In the genomic region with DNA sequence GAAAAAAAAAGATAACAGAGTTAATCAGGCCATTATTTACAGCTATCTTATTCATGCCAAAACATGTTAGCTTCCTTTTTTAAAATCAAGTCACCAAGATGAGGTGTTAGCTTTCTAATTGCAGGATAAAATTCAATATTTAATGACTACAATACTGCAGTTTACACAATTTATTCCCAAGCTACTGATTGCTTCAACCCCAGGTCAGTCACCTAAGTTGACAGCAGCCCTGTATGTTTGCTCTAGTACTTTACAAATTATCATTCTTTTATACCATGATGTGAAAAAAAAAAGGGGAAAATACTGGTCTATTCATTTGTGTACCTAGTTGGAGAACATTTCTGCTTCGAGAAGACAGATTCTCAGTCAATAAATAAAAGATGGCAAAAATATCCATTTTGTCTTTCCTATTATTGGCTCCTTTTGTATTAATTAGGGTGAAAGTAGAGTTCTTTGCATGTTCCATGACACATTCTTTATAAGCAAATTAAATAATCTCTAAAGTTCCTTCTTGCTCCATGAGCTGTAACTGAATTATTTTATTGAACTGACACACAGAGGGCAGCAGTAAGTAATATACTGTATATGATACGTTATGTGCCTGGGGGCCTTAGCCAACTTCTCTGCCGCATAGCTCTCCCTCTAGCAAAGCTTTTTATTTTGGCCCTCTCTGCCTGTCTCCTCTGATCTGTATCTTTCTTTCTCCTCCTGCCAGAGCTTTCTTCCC, we compare ENCODE assay signal across 22 cellular contexts. TPM values are rescaled to one million over a fixed set of nuclear protein-coding genes. Genes with fewer than 3 reads are reported as not detected.
DNase-seq lines count a peak whose midpoint lies in the region; ATAC-seq and TF ChIP-seq lines count a peak whose summit lies in the region.
"Had no signal": no experiment of that assay in that cellular context is flagged by ENCODE, and none has a peak within 500 bp of the region (broad histone marks: within the 10 kb centered on the region; RNA-seq: fewer than 3 reads in every experiment).

No MANE protein-coding gene starts in this region.

- H3K9me2 ChIP-seq in Loucy (replicated peaks; ENCODE audit: low read depth, low read length), result no peaks in the 10 kb centered on the region

- no peaks in the 10 kb centered on the region for H3K27me3 Mint-ChIP-seq in CD4-positive, alpha-beta memory T cell
- H3K27me3 Mint-ChIP-seq: CD8-positive, alpha-beta memory T cell had no signal

- intact Hi-C loops in CD4-positive, alpha-beta memory T cell (cut with micrococcal nuclease), result no loop called here
- intact Hi-C loops in right lobe of liver (cut with DNase I), result no loop called here

- no peak overlapping the region for H3K27ac ChIP-seq in CD4-positive, alpha-beta memory T cell (ENCODE audit: low read depth, low read length)
- H3K27ac ChIP-seq in right lobe of liver, result no peak overlapping the region
- H3K27ac ChIP-seq: KMS-11 had no signal

- DNase-seq in CD4-positive, alpha-beta memory T cell, result no peak
- peak; percentile 3 for DNase-seq in SK-MEL-5 (ENCODE audit: low read depth, low spot score)
- DNase-seq in right lobe of liver, result no peak
- DNase-seq in stimulated activated CD4-positive, alpha-beta T cell treated with anti-CD3 and anti-CD28 coated beads, Interleukin-4, amount 100 ng/mL, for 24 hours, result no peak
- DNase-seq: CD8-positive, alpha-beta memory T cell; GOT3; MG63; NCI-H1048; NCI-H1436; NCI-H2029 treated with DMSO at 0.1 percent for 48 hours; NCI-H446 treated with DMSO at 0.1 percent for 48 hours; NCI-H69; NK-92 treated with Interleukin-12 subunit alpha and Interleukin-12 subunit beta, amount 100 ng/mL, for 24 hours; PC-3; RPMI8226; SHP77 treated with DMSO at 0.1 percent for 48 hours had no signal

- no peak overlapping the region for H2AFZ ChIP-seq in Loucy (ENCODE audit: low read length)

- H3F3A ChIP-seq in Loucy (ENCODE audit: low read depth), result no peaks in the 10 kb centered on the region

- H3K27me3 ChIP-seq in CD4-positive, alpha-beta memory T cell (ENCODE audit: insufficient read depth, low read length), result no peaks in the 10 kb centered on the region
- H3K27me3 ChIP-seq in Loucy (ENCODE audit: insufficient read depth, low read length, poor library complexity, severe bottlenecking) (no peaks in the 10 kb centered on the region), right lobe of liver (no peaks in the 10 kb centered on the region)
- H3K27me3 ChIP-seq: MG63 had no signal

- TF ChIP-seq CTCF in Loucy (conservative IDR thresholded peaks at IDR 0.05; ENCODE audit: low read length) (peak; percentile 20), right lobe of liver (IDR thresholded peaks at IDR 0.05) (no peak)

- H3K27ac Mint-ChIP-seq in CD4-positive, alpha-beta memory T cell, result peak overlapping the region in 4 of 7 donors; percentile 1 to 39 (median 5)

- H4K20me1 ChIP-seq in Loucy (ENCODE audit: insufficient read depth, low read length, poor library complexity, severe bottlenecking), result no peaks in the 10 kb centered on the region

- CTCF ChIA-PET in CD4-positive, alpha-beta memory T cell (lab: Charles Lee; ENCODE audit: partially characterized antibody), result interaction anchor here (1.0 to 2.3 kb wide), 6 partner anchors 12 to 81 kb away, joined by 3 to 8 read pairs (median 4); no protein-coding TSS in a partner anchor

- peaks cover 23 to 39% (median 32%) of the 10 kb centered on the region in 4 donors for H3K4me1 Mint-ChIP-seq in CD4-positive, alpha-beta memory T cell

- no peak overlapping the region for H3K4me2 ChIP-seq in Loucy (ENCODE audit: low read depth, low read length, poor library complexity, severe bottlenecking)
- H3K4me2 ChIP-seq: KMS-11 had no signal

- peaks cover 24 to 29% of the 10 kb centered on the region in 2 donors for H3K36me3 Mint-ChIP-seq in CD4-positive, alpha-beta memory T cell

- no peaks in the 10 kb centered on the region for H3K9me3 Mint-ChIP-seq in CD4-positive, alpha-beta memory T cell
- H3K9me3 Mint-ChIP-seq: CD8-positive, alpha-beta memory T cell had no signal

- in situ Hi-C loops in SK-MEL-5 (cut with HindIII; ENCODE audit: low pct_unique_long_range_greater_than_20kb, low sequenced_read_pairs), result no loop called here

- peaks cover 3% of the 10 kb centered on the region for H3K4me1 ChIP-seq in CD4-positive, alpha-beta memory T cell (ENCODE audit: insufficient read depth, low read length)
- H3K4me1 ChIP-seq in Loucy (ENCODE audit: insufficient read depth, low read length, poor library complexity, severe bottlenecking) (no peaks in the 10 kb centered on the region), right lobe of liver (peaks cover 0 to 18% (median 8%) of the 10 kb centered on the region in 4 donors)

- no peak for TF ChIP-seq POLR2A in right lobe of liver (IDR thresholded peaks at IDR 0.05)

- H3K9ac ChIP-seq in Loucy (ENCODE audit: low read depth, low read length, poor library complexity, severe bottlenecking), result no peak overlapping the region
- H3K9ac ChIP-seq: KMS-11 had no signal

- POLR2A ChIA-PET in CD4-positive, alpha-beta memory T cell (lab: Charles Lee; ENCODE audit: partially characterized antibody), result interaction anchor here (1.0 kb wide), 1 partner anchor 47 kb away, joined by 3 read pairs; no protein-coding TSS in a partner anchor

- 71% methylated on average over 3 of the region's 3 CpGs for WGBS in right lobe of liver (ENCODE audit: insufficient coverage, low coverage, low lambda C conversion rate, missing lambda C conversion rate)

- peaks cover 5% of the 10 kb centered on the region for H3K36me3 ChIP-seq in CD4-positive, alpha-beta memory T cell (ENCODE audit: insufficient read depth, low read length)
- H3K36me3 ChIP-seq in Loucy (ENCODE audit: insufficient read depth, low read length) (no peaks in the 10 kb centered on the region), right lobe of liver (no peaks in the 10 kb centered on the region)
- H3K36me3 ChIP-seq: MG63 had no signal

- ATAC-seq in right lobe of liver (peak; percentile 54 to 68 (median 58)), HG02884 (IDR thresholded peaks at IDR 0.05; ENCODE audit: unreplicated experiment) (no peak), GM19351 (IDR thresholded peaks at IDR 0.05; ENCODE audit: unreplicated experiment) (no peak), GM21390 (IDR thresholded peaks at IDR 0.05; ENCODE audit: unreplicated experiment) (no peak)
- ATAC-seq: HCT116, PC-3 had no signal

- no peaks in the 10 kb centered on the region for H3K79me2 ChIP-seq in Loucy (ENCODE audit: insufficient read depth, low read length)

- no peak overlapping the region for H3K4me3 ChIP-seq in CD4-positive, alpha-beta memory T cell (ENCODE audit: low read length in 2 of 2)
- no peak overlapping the region for H3K4me3 ChIP-seq in Loucy (ENCODE audit: low read length, poor library complexity, severe bottlenecking)
- H3K4me3 ChIP-seq in right lobe of liver, result no peak overlapping the region
- H3K4me3 ChIP-seq: MG63 had no signal

- no peak overlapping the region for H3K4me3 Mint-ChIP-seq in CD4-positive, alpha-beta memory T cell
- H3K4me3 Mint-ChIP-seq: CD8-positive, alpha-beta memory T cell had no signal

- no peaks in the 10 kb centered on the region for H3K9me3 ChIP-seq in CD4-positive, alpha-beta memory T cell (ENCODE audit: control insufficient read depth in 1 of 2, low read length in 2 of 2)
- no peaks in the 10 kb centered on the region; the same call in 1 of the 2 replicates for H3K9me3 ChIP-seq in Loucy (ENCODE audit: insufficient read depth, low read depth, low read length)
- H3K9me3 ChIP-seq in right lobe of liver, result no peaks in the 10 kb centered on the region
- H3K9me3 ChIP-seq: MG63 had no signal

RNA-seq across cellular contexts. Expression of a gene that starts 48.0 kb away (rescaled TPM):
- total RNA-seq in CD4-positive, alpha-beta memory T cell, result 10 to 100 TPM; 14.5 to 15.8 TPM
- 10 to 100 TPM; 24.0 to 29.1 TPM for polyA plus RNA-seq in CD4-positive, alpha-beta memory T cell
- 11.1 and 12.4 TPM in 2 replicates for total RNA-seq in SK-MEL-5 (2014; rRNA removed; shearing (Covaris generic))
- polyA plus RNA-seq in SK-MEL-5 (2015; cell fraction: cytosol; rRNA removed), result 12.2 and 18.5 TPM in 2 replicates
- polyA plus RNA-seq in SK-MEL-5 (2015; cell fraction: nucleus; rRNA removed), result 3.5 and 3.8 TPM in 2 replicates
- 10 to 100 TPM; 10.8 to 25.3 (median 15.1) TPM for total RNA-seq in right lobe of liver

Comparison
In these comparisons a context has a peak if more than half of its experiments do, and no peak if none do; other contexts are left out.
1. ATAC-seq: peak in right lobe of liver (4 of 4); none in HG02884 (single experiment), GM19351 (single experiment) and GM21390 (single experiment).